ENCODE assay signal across 1 cellular context in the genomic region with DNA sequence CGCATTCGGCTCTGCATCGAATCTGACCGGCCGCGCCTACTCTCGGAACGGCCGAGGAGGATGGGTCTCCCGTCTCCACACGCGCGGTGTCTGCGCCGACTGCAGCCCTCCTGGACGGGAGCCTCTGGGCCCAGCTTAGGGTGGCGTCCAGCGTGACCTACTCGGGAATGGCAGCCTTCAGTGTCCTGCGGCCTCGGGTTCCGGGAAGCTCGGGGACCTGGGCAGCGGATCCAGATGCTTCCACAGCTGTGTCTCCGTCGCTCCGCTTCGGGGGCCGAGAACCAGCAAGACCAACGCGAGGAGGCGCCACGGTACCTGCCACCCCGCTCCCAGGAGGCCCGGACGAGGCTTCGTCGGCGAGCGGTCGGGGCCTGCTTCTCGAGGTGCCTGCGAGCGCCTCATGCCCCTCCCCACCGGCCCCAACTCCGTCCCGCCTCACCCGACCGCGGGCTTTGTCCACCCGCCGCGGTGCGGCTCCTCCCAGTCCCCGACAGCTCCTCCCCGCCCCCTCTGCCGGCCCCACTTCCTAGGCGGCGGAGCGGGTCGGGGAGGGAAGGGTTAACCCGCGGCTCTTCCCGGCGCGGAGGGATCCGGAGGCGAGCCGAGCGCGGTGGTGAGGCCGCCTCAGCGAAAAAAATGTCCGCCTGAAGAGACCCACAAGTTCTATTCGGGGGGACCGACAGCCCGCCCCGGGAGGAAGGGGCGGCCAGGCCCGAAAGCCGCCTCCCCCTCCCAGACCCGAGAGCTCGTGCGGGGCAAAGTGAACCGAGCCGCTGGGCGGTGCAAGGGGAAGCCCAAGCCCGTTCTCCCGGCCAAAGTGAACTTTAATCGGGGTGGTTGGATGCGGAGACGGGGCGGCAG.
TF ChIP-seq lines count a peak whose summit lies in the region.

A gene (plus strand): TSS at position 599 of the 861 bp plus-strand sequence. CDS start 1,270 bp downstream, outside the sequence.

TF ChIP-seq in HepG2, 621 proteins besides CTCF, POLR2A, EP300 and RAD21 (continued from another document and continues in another):
- TF ChIP-seq ZNF383 (CRISPR knock-in tag; IDR thresholded peaks at IDR 0.05; ENCODE audit: borderline replicate concordance) (no peak), RXRA (CRISPR knock-in tag; IDR thresholded peaks at IDR 0.05) (peak; percentile 79; the same call in 1 of the 2 replicates), ZNF260 (CRISPR knock-in tag; IDR thresholded peaks at IDR 0.05; ENCODE audit: borderline replicate concordance, low read depth) (0 out of 2 replicates have a peak, but pooled peaks have one; percentile 60), HMG20A (CRISPR knock-in tag; IDR thresholded peaks at IDR 0.05; ENCODE audit: borderline replicate concordance) (no peak), NFYB (CRISPR knock-in tag; IDR thresholded peaks at IDR 0.05) (peak; percentile 52), ZNF225 (CRISPR knock-in tag; IDR thresholded peaks at IDR 0.05) (peak; percentile 85; the same call in 1 of the 2 replicates), RNF2 (conservative IDR thresholded peaks at IDR 0.05; ENCODE audit: low read depth) (peak; percentile 81; the same call in 1 of the 2 replicates), ZNF788 (CRISPR knock-in tag; IDR thresholded peaks at IDR 0.05; ENCODE audit: borderline replicate concordance) (peak; percentile 71; the same call in 1 of the 2 replicates), AHR (CRISPR knock-in tag; IDR thresholded peaks at IDR 0.05) (peak; percentile 74; the same call in 1 of the 2 replicates), ZNF747 (CRISPR knock-in tag; IDR thresholded peaks at IDR 0.05; ENCODE audit: borderline replicate concordance) (peak; percentile 55; the same call in 1 of the 2 replicates), RELA (CRISPR knock-in tag; IDR thresholded peaks at IDR 0.05) (no peak), CHD2 (IDR thresholded peaks at IDR 0.05; ENCODE audit: low read depth, low read length) (peak; percentile 86), TP53 (CRISPR knock-in tag; conservative IDR thresholded peaks at IDR 0.05) (0 out of 2 replicates have a peak, but pooled peaks have one; percentile 70), AGO1 (IDR thresholded peaks at IDR 0.05; ENCODE audit: low read depth, low read length, poor library complexity, severe bottlenecking) (no peak), ZNF331 (CRISPR knock-in tag; IDR thresholded peaks at IDR 0.05) (peak; percentile 93), PHF8 (CRISPR knock-in tag; IDR thresholded peaks at IDR 0.05) (peak; percentile 92), ZFY (CRISPR knock-in tag; IDR thresholded peaks at IDR 0.05) (peak; percentile 82), ZFX (CRISPR knock-in tag; IDR thresholded peaks at IDR 0.05; ENCODE audit: low read depth) (peak; percentile 82), PHF20 (CRISPR knock-in tag; IDR thresholded peaks at IDR 0.05) (peak; percentile 72), ZNF879 (CRISPR knock-in tag; IDR thresholded peaks at IDR 0.05) (no peak; the same call in 1 of the 2 replicates), SOX5 (CRISPR knock-in tag; IDR thresholded peaks at IDR 0.05; ENCODE audit: borderline replicate concordance) (peak; percentile 62; the same call in 1 of the 2 replicates), ZNF33B (CRISPR knock-in tag; IDR thresholded peaks at IDR 0.05) (no peak)
- TF ChIP-seq, protein P1, sequence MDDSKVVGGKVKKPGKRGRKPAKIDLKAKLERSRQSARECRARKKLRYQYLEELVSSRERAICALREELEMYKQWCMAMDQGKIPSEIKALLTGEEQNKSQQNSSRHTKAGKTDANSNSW (CRISPR knock-in tag; IDR thresholded peaks at IDR 0.05; ENCODE audit: borderline replicate concordance) = no peak
- TF ChIP-seq, protein P2, sequence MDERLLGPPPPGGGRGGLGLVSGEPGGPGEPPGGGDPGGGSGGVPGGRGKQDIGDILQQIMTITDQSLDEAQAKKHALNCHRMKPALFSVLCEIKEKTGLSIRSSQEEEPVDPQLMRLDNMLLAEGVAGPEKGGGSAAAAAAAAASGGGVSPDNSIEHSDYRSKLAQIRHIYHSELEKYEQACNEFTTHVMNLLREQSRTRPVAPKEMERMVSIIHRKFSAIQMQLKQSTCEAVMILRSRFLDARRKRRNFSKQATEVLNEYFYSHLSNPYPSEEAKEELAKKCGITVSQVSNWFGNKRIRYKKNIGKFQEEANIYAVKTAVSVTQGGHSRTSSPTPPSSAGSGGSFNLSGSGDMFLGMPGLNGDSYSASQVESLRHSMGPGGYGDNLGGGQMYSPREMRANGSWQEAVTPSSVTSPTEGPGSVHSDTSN (CRISPR knock-in tag; IDR thresholded peaks at IDR 0.05) = no peak
- TF ChIP-seq, protein P3, sequence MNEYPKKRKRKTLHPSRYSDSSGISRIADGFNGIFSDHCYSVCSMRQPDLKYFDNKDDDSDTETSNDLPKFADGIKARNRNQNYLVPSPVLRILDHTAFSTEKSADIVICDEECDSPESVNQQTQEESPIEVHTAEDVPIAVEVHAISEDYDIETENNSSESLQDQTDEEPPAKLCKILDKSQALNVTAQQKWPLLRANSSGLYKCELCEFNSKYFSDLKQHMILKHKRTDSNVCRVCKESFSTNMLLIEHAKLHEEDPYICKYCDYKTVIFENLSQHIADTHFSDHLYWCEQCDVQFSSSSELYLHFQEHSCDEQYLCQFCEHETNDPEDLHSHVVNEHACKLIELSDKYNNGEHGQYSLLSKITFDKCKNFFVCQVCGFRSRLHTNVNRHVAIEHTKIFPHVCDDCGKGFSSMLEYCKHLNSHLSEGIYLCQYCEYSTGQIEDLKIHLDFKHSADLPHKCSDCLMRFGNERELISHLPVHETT (CRISPR knock-in tag; conservative IDR thresholded peaks at IDR 0.05) = peak; percentile 91
- TF ChIP-seq, protein P4, sequence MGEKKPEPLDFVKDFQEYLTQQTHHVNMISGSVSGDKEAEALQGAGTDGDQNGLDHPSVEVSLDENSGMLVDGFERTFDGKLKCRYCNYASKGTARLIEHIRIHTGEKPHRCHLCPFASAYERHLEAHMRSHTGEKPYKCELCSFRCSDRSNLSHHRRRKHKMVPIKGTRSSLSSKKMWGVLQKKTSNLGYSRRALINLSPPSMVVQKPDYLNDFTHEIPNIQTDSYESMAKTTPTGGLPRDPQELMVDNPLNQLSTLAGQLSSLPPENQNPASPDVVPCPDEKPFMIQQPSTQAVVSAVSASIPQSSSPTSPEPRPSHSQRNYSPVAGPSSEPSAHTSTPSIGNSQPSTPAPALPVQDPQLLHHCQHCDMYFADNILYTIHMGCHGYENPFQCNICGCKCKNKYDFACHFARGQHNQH (CRISPR knock-in tag; IDR thresholded peaks at IDR 0.05) = peak; percentile 91
- TF ChIP-seq, protein P5, sequence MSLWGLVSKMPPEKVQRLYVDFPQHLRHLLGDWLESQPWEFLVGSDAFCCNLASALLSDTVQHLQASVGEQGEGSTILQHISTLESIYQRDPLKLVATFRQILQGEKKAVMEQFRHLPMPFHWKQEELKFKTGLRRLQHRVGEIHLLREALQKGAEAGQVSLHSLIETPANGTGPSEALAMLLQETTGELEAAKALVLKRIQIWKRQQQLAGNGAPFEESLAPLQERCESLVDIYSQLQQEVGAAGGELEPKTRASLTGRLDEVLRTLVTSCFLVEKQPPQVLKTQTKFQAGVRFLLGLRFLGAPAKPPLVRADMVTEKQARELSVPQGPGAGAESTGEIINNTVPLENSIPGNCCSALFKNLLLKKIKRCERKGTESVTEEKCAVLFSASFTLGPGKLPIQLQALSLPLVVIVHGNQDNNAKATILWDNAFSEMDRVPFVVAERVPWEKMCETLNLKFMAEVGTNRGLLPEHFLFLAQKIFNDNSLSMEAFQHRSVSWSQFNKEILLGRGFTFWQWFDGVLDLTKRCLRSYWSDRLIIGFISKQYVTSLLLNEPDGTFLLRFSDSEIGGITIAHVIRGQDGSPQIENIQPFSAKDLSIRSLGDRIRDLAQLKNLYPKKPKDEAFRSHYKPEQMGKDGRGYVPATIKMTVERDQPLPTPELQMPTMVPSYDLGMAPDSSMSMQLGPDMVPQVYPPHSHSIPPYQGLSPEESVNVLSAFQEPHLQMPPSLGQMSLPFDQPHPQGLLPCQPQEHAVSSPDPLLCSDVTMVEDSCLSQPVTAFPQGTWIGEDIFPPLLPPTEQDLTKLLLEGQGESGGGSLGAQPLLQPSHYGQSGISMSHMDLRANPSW (CRISPR knock-in tag; IDR thresholded peaks at IDR 0.05; ENCODE audit: borderline replicate concordance) = 0 out of 2 replicates have a peak, but pooled peaks have one; percentile 31
- TF ChIP-seq, protein P6, sequence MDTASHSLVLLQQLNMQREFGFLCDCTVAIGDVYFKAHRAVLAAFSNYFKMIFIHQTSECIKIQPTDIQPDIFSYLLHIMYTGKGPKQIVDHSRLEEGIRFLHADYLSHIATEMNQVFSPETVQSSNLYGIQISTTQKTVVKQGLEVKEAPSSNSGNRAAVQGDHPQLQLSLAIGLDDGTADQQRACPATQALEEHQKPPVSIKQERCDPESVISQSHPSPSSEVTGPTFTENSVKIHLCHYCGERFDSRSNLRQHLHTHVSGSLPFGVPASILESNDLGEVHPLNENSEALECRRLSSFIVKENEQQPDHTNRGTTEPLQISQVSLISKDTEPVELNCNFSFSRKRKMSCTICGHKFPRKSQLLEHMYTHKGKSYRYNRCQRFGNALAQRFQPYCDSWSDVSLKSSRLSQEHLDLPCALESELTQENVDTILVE (CRISPR knock-in tag; IDR thresholded peaks at IDR 0.05) = peak; percentile 98
- TF ChIP-seq, protein P7, sequence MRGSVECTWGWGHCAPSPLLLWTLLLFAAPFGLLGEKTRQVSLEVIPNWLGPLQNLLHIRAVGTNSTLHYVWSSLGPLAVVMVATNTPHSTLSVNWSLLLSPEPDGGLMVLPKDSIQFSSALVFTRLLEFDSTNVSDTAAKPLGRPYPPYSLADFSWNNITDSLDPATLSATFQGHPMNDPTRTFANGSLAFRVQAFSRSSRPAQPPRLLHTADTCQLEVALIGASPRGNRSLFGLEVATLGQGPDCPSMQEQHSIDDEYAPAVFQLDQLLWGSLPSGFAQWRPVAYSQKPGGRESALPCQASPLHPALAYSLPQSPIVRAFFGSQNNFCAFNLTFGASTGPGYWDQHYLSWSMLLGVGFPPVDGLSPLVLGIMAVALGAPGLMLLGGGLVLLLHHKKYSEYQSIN (CRISPR knock-in tag; IDR thresholded peaks at IDR 0.05; ENCODE audit: borderline replicate concordance) = no peak
- TF ChIP-seq, protein P8, sequence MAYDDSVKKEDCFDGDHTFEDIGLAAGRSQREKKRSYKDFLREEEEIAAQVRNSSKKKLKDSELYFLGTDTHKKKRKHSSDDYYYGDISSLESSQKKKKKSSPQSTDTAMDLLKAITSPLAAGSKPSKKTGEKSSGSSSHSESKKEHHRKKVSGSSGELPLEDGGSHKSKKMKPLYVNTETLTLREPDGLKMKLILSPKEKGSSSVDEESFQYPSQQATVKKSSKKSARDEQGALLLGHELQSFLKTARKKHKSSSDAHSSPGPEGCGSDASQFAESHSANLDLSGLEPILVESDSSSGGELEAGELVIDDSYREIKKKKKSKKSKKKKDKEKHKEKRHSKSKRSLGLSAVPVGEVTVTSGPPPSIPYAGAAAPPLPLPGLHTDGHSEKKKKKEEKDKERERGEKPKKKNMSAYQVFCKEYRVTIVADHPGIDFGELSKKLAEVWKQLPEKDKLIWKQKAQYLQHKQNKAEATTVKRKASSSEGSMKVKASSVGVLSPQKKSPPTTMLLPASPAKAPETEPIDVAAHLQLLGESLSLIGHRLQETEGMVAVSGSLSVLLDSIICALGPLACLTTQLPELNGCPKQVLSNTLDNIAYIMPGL (CRISPR knock-in tag; IDR thresholded peaks at IDR 0.05; ENCODE audit: borderline replicate concordance in 1 of 2, low read depth in 1 of 2) = peak; percentile 97
- TF ChIP-seq, protein P9, sequence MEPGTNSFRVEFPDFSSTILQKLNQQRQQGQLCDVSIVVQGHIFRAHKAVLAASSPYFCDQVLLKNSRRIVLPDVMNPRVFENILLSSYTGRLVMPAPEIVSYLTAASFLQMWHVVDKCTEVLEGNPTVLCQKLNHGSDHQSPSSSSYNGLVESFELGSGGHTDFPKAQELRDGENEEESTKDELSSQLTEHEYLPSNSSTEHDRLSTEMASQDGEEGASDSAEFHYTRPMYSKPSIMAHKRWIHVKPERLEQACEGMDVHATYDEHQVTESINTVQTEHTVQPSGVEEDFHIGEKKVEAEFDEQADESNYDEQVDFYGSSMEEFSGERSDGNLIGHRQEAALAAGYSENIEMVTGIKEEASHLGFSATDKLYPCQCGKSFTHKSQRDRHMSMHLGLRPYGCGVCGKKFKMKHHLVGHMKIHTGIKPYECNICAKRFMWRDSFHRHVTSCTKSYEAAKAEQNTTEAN (CRISPR knock-in tag; conservative IDR thresholded peaks at IDR 0.05) = 0 out of 2 replicates have a peak, but pooled peaks have one; percentile 21
- TF ChIP-seq, protein P10, sequence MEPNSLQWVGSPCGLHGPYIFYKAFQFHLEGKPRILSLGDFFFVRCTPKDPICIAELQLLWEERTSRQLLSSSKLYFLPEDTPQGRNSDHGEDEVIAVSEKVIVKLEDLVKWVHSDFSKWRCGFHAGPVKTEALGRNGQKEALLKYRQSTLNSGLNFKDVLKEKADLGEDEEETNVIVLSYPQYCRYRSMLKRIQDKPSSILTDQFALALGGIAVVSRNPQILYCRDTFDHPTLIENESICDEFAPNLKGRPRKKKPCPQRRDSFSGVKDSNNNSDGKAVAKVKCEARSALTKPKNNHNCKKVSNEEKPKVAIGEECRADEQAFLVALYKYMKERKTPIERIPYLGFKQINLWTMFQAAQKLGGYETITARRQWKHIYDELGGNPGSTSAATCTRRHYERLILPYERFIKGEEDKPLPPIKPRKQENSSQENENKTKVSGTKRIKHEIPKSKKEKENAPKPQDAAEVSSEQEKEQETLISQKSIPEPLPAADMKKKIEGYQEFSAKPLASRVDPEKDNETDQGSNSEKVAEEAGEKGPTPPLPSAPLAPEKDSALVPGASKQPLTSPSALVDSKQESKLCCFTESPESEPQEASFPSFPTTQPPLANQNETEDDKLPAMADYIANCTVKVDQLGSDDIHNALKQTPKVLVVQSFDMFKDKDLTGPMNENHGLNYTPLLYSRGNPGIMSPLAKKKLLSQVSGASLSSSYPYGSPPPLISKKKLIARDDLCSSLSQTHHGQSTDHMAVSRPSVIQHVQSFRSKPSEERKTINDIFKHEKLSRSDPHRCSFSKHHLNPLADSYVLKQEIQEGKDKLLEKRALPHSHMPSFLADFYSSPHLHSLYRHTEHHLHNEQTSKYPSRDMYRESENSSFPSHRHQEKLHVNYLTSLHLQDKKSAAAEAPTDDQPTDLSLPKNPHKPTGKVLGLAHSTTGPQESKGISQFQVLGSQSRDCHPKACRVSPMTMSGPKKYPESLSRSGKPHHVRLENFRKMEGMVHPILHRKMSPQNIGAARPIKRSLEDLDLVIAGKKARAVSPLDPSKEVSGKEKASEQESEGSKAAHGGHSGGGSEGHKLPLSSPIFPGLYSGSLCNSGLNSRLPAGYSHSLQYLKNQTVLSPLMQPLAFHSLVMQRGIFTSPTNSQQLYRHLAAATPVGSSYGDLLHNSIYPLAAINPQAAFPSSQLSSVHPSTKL (CRISPR knock-in tag; IDR thresholded peaks at IDR 0.05) = peak; percentile 86
- TF ChIP-seq, protein P11, sequence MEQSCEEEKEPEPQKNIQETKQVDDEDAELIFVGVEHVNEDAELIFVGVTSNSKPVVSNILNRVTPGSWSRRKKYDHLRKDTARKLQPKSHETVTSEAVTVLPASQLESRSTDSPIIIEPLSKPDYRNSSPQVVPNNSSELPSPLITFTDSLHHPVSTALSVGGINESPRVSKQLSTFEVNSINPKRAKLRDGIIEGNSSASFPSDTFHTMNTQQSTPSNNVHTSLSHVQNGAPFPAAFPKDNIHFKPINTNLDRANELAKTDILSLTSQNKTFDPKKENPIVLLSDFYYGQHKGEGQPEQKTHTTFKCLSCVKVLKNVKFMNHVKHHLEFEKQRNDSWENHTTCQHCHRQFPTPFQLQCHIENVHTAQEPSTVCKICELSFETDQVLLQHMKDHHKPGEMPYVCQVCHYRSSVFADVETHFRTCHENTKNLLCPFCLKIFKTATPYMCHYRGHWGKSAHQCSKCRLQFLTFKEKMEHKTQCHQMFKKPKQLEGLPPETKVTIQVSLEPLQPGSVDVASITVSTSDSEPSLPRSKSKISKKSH (CRISPR knock-in tag; IDR thresholded peaks at IDR 0.05; ENCODE audit: borderline replicate concordance) = peak; percentile 51; the same call in 1 of the 2 replicates
